ENCODE assay signal across 15 cellular contexts in the genomic region with DNA sequence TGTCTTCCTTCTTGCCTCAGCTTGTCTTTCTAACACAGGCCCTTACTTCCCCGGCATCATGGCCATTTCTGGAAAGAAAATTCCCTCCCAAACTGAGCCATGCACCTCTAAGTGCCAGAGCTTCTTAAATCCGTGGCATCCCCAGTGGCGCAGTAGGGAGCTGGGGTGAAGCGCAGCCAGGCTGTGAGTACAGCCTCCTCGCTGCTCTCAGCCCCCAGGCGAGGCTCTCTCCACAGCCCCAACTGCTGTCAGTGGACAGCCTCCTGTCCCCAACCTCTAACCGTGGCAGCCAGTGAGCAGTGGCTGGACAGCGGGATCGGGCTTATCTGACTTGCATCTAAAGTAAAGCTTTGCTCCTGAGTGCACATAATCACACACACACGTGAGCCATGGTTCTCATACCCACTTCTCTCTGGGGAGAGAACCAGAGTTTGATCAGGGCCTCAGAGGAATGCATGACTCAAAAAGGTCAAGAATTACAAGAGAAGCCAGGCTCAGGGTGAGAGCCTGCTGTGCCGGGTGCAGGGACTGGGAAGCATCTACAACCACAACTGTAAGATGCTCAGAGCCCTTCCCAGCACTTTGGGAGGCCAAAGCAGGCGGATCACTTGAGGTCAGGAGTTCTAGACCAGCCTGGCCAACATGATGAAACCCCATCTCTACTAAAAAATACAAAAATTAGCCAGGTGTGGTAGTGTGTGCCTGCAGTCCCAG. TPM values are rescaled to one million over a fixed set of nuclear protein-coding genes. Genes with fewer than 3 reads are reported as not detected.
DNase-seq lines count a peak whose midpoint lies in the region; ATAC-seq, FAIRE-seq and TF ChIP-seq lines count a peak whose summit lies in the region.
"Had no signal": no experiment of that assay in that cellular context is flagged by ENCODE, and none has a peak within 500 bp of the region (broad histone marks: within the 10 kb centered on the region; RNA-seq: fewer than 3 reads in every experiment).

No MANE protein-coding gene starts in this region.

- peaks cover 3% of the 10 kb centered on the region for H3K27me3 Mint-ChIP-seq in activated naive CD4-positive, alpha-beta T cell treated with anti-CD3 and anti-CD28 coated beads, Interleukin-2, amount 10 ng/mL, durations not matched to agents 7 days and 5 days
- H3K27me3 Mint-ChIP-seq in GM23338 (ENCODE audit: insufficient read depth, low read depth, poor library complexity), result peaks cover 2% of the 10 kb centered on the region
- H3K27me3 Mint-ChIP-seq: effector memory CD8-positive, alpha-beta T cell had no signal

- H3K4me3 ChIP-seq in IMR-90 (ENCODE audit: insufficient read depth, low read depth, low read length) (no peak overlapping the region), H1 (ENCODE audit: extremely low read depth in 1 of 4, insufficient read depth in 2 of 4, low read depth in 3 of 4, low read length in 4 of 4) (no peak overlapping the region), mesodermal cell (ENCODE audit: extremely low read depth, insufficient read depth, low read length, poor library complexity, severe bottlenecking) (no peak overlapping the region), GM23338 (no peak overlapping the region)
- H3K4me3 ChIP-seq: psoas muscle had no signal

- dilution Hi-C loops in IMR-90 (cut with HindIII; ENCODE audit: low sequenced_read_pairs, unreplicated experiment), result no loop called here

- H3K9me2 ChIP-seq in GM23338 (ENCODE audit: insufficient read depth), result no peaks in the 10 kb centered on the region

- H3K23ac ChIP-seq in IMR-90 (ENCODE audit: low read depth, low read length) (no peak overlapping the region), H1 (ENCODE audit: insufficient read length) (no peak overlapping the region)

- no peak for TF ChIP-seq CTCF in AG09319 (IDR thresholded peaks at IDR 0.05; ENCODE audit: low read depth, low read length)
- TF ChIP-seq CTCF in IMR-90 (conservative IDR thresholded peaks at IDR 0.05; ENCODE audit: low read depth, low read length), result no peak
- no peak for TF ChIP-seq CTCF in H1 (IDR thresholded peaks at IDR 0.05; ENCODE audit: control extremely low read depth in 1 of 3, insufficient read depth in 1 of 3, low read depth in 1 of 3, low read length in 3 of 3)
- TF ChIP-seq CTCF in GM23338 (conservative IDR thresholded peaks at IDR 0.05; ENCODE audit: low read depth in 2 of 2), result no peak

- H2BK120ac ChIP-seq in IMR-90 (ENCODE audit: low read depth, low read length) (peak overlapping the region; percentile 64), H1 (replicated peaks; ENCODE audit: low read depth, low read length) (no peak overlapping the region)

- H3K27me3 ChIP-seq in IMR-90 (ENCODE audit: control insufficient read depth, insufficient read depth, low read length) (no peaks in the 10 kb centered on the region), H1 (replicated peaks in 1 of 4; ENCODE audit: control insufficient read depth in 3 of 4, extremely low read depth in 1 of 4, insufficient read depth in 3 of 4, low read length in 3 of 4) (no peaks in the 10 kb centered on the region), GM23338 (ENCODE audit: insufficient read depth) (no peaks in the 10 kb centered on the region)

- no TSS peak for BruUV-seq in IMR-90 (replicated peaks; lab: Mats Ljungman, UMichigan)

- H3K9me3 Mint-ChIP-seq in activated naive CD4-positive, alpha-beta T cell treated with anti-CD3 and anti-CD28 coated beads, Interleukin-2, amount 10 ng/mL, durations not matched to agents 7 days and 5 days, result no peaks in the 10 kb centered on the region
- no peaks in the 10 kb centered on the region; the same call in 2 of the 3 replicates for H3K9me3 Mint-ChIP-seq in GM23338
- H3K9me3 Mint-ChIP-seq: activated T-helper 1 cell treated with anti-CD3 and anti-CD28 coated beads, Interleukin-12 subunit alpha, Interleukin-12 subunit beta, Interleukin-2, Interleukin-4 antibody, amounts not matched to agents 30 ng/mL and 10 ng/mL and 1 ng/mL, durations not matched to agents 14 hours and 24 hours and 36 hours; effector memory CD8-positive, alpha-beta T cell had no signal

- H2BK12ac ChIP-seq in H1 (ENCODE audit: low read depth, low read length), result no peak overlapping the region

- H3K36me3 ChIP-seq in IMR-90 (ENCODE audit: control insufficient read depth, insufficient read depth, low read length) (peaks cover 2% of the 10 kb centered on the region; the same call in 1 of the 2 replicates), H1 (ENCODE audit: control insufficient read depth in 2 of 4, insufficient read depth in 4 of 4, low read length in 3 of 4) (no peaks in the 10 kb centered on the region), mesodermal cell (ENCODE audit: control insufficient read depth, insufficient read depth, low read length) (peaks cover 8% of the 10 kb centered on the region), GM23338 (ENCODE audit: insufficient read depth) (no peaks in the 10 kb centered on the region)

- H3K4ac ChIP-seq in IMR-90 (ENCODE audit: low read depth, low read length) (peak overlapping the region; percentile 44), H1 (replicated peaks; ENCODE audit: insufficient read length, low read depth, low read length) (no peak overlapping the region)

- 67% methylated on average over 3 of the region's 12 CpGs; no CpG with 5 or more reads in 1 of the 2 experiments for WGBS in IMR-90 (ENCODE audit: extremely low coverage in 2 of 2, insufficient read length in 1 of 2), 2 experiments
- 90% methylated on average over 12 of the region's 12 CpGs; no CpG with 5 or more reads in 1 of the 2 experiments for WGBS in H1 (ENCODE audit: extremely low coverage in 1 of 2, insufficient coverage in 1 of 2, insufficient read length in 1 of 2, insufficient replicate concordance in 2 of 2, low coverage in 1 of 2, low lambda C conversion rate in 2 of 2, missing lambda C conversion rate in 1 of 2), 2 experiments
- 85% methylated on average over 9 to 12 of the region's 12 CpGs for WGBS in mesodermal cell (ENCODE audit: insufficient coverage in 2 of 2), 2 experiments

- FAIRE-seq in H1 (lab: Jason Lieb, UNC), result no peak
- FAIRE-seq: kidney had no signal

- peak; percentile 56 for DNase-seq in AG09319 (ENCODE audit: extremely low read depth, low read depth)
- DNase-seq in IMR-90, result peak; percentile 85
- peak in 1 of 2 experiments; percentile 36 for DNase-seq in H1 (ENCODE audit: low read depth in 1 of 2, low spot score in 2 of 2)
- DNase-seq in activated naive CD4-positive, alpha-beta T cell treated with anti-CD3 and anti-CD28 coated beads, Interleukin-2, amount 10 ng/mL, durations not matched to agents 7 days and 5 days, result no peak
- no peak for DNase-seq in GM23338 (ENCODE audit: low spot score)
- DNase-seq: COR-L47; effector memory CD8-positive, alpha-beta T cell; kidney; NCI-H1105; NK-92 treated with Interleukin-12 subunit alpha and Interleukin-12 subunit beta, amount 100 ng/mL, for 24 hours; psoas muscle had no signal

- peaks cover 15% of the 10 kb centered on the region for H3K4me1 ChIP-seq in IMR-90 (ENCODE audit: control insufficient read depth, insufficient read depth, low read length)
- H3K4me1 ChIP-seq in H1 (replicated peaks in 1 of 4; ENCODE audit: control insufficient read depth in 3 of 4, insufficient read depth in 4 of 4, low read length in 3 of 4), result no peaks in the 10 kb centered on the region; a peak in 1 of 7 replicates
- H3K4me1 ChIP-seq in mesodermal cell (ENCODE audit: control insufficient read depth, insufficient read depth, low read length, poor library complexity, severe bottlenecking), result peaks cover 20% of the 10 kb centered on the region
- 0 out of 2 replicates have a peak, but pooled peaks cover 4% of the 10 kb centered on the region for H3K4me1 ChIP-seq in GM23338 (ENCODE audit: insufficient read depth)
- H3K4me1 ChIP-seq: psoas muscle had no signal

- H3K4me3 Mint-ChIP-seq in activated naive CD4-positive, alpha-beta T cell treated with anti-CD3 and anti-CD28 coated beads, Interleukin-2, amount 10 ng/mL, durations not matched to agents 7 days and 5 days, result no peak overlapping the region
- no peak overlapping the region for H3K4me3 Mint-ChIP-seq in GM23338
- H3K4me3 Mint-ChIP-seq: activated T-helper 1 cell treated with anti-CD3 and anti-CD28 coated beads, Interleukin-12 subunit alpha, Interleukin-12 subunit beta, Interleukin-2, Interleukin-4 antibody, amounts not matched to agents 30 ng/mL and 10 ng/mL and 1 ng/mL, durations not matched to agents 14 hours and 24 hours and 36 hours; effector memory CD8-positive, alpha-beta T cell had no signal

- no peak for TF ChIP-seq POLR2A in IMR-90 (IDR thresholded peaks at IDR 0.05; ENCODE audit: low read depth, low read length)
- no peak for TF ChIP-seq POLR2A in H1 (IDR thresholded peaks at IDR 0.05; ENCODE audit: control extremely low read depth in 1 of 2, low read depth in 2 of 2, low read length in 2 of 2)

- peak overlapping the region; percentile 27; the same call in 1 of the 2 replicates for H3K14ac ChIP-seq in IMR-90 (replicated peaks; ENCODE audit: low read depth, low read length)
- H3K14ac ChIP-seq in H1 (ENCODE audit: insufficient read length), result no peak overlapping the region

- H4K5ac ChIP-seq in IMR-90 (ENCODE audit: low read depth, low read length), result no peak overlapping the region
- no peak overlapping the region for H4K5ac ChIP-seq in H1 (ENCODE audit: insufficient read length, low read depth, low read length)

- H2BK20ac ChIP-seq in IMR-90 (ENCODE audit: low read depth, low read length) (peak overlapping the region; percentile 38; the same call in 1 of the 2 replicates), H1 (ENCODE audit: low read length) (no peak overlapping the region)

- no peaks in the 10 kb centered on the region for H3K79me2 ChIP-seq in H1 (ENCODE audit: control insufficient read depth in 1 of 2, insufficient read depth in 2 of 2, low read length in 2 of 2)
- no peaks in the 10 kb centered on the region for H3K79me2 ChIP-seq in GM23338 (replicated peaks; ENCODE audit: insufficient read depth)

- POLR2A ChIA-PET in IMR-90 (lab: Charles Lee; ENCODE audit: unreplicated experiment), result no interaction called here
- POLR2A ChIA-PET in H1 (lab: Charles Lee; ENCODE audit: partially characterized antibody), result interaction anchor here (1.5 kb wide), 1 partner anchor 14 kb away, joined by 3 read pairs; no protein-coding TSS in a partner anchor

- TF ChIP-seq EP300 in H1 (IDR thresholded peaks at IDR 0.05; ENCODE audit: borderline replicate concordance in 1 of 2, low read depth in 2 of 2, low read length in 2 of 2), result no peak

- intact Hi-C loops in IMR-90 (cut with micrococcal nuclease), result loop anchor here (5.0 kb wide), 1 partner anchor 41 kb away; no protein-coding TSS in a partner anchor

- H2AK5ac ChIP-seq in IMR-90 (ENCODE audit: low read depth, low read length), result peak overlapping the region; percentile 52
- no peak overlapping the region for H2AK5ac ChIP-seq in H1 (ENCODE audit: low read depth, low read length)

- peak overlapping the region; percentile 30 for H2AK9ac ChIP-seq in IMR-90 (replicated peaks; ENCODE audit: low read depth, low read length, poor library complexity)

- no peak overlapping the region for H3K4me2 ChIP-seq in IMR-90 (ENCODE audit: low read depth, low read length)
- no peak overlapping the region for H3K4me2 ChIP-seq in H1 (ENCODE audit: insufficient read depth in 1 of 2, low read depth in 2 of 2, low read length in 2 of 2)
- no peak overlapping the region for H3K4me2 ChIP-seq in GM23338

- H4K20me1 ChIP-seq in IMR-90 (ENCODE audit: insufficient read depth, low read length) (no peaks in the 10 kb centered on the region; the same call in 1 of the 2 replicates), H1 (replicated peaks in 1 of 2; ENCODE audit: control insufficient read depth in 1 of 2, insufficient read depth in 2 of 2, low read length in 2 of 2) (peaks cover 0 to 3% of the 10 kb centered on the region in 2 experiments), GM23338 (replicated peaks; ENCODE audit: insufficient read depth) (peaks cover 7% of the 10 kb centered on the region; the same call in 1 of the 2 replicates)

- no peak overlapping the region for H3K18ac ChIP-seq in IMR-90 (ENCODE audit: low read depth, low read length)
- no peak overlapping the region for H3K18ac ChIP-seq in H1 (ENCODE audit: extremely low read depth, low read length)

- peak overlapping the region in 1 of 2 experiments; percentile 12; a peak in 1 of 4 replicates for H4K8ac ChIP-seq in IMR-90 (ENCODE audit: low read depth in 2 of 2, low read length in 2 of 2)
- no peak overlapping the region for H4K8ac ChIP-seq in H1 (ENCODE audit: extremely low read depth, insufficient read depth, low read length)

- no peaks in the 10 kb centered on the region for H3K23me2 ChIP-seq in H1 (ENCODE audit: low read depth, low read length)

- no peaks in the 10 kb centered on the region for H3K36me3 Mint-ChIP-seq in activated naive CD4-positive, alpha-beta T cell treated with anti-CD3 and anti-CD28 coated beads, Interleukin-2, amount 10 ng/mL, durations not matched to agents 7 days and 5 days
- peaks cover 8% of the 10 kb centered on the region; the same call in 2 of the 3 replicates for H3K36me3 Mint-ChIP-seq in GM23338 (ENCODE audit: low read depth)

- H3F3A ChIP-seq in GM23338 (replicated peaks; ENCODE audit: low read depth), result no peaks in the 10 kb centered on the region

- no peak overlapping the region for H3K9ac ChIP-seq in IMR-90 (ENCODE audit: low read depth, low read length)
- no peak overlapping the region for H3K9ac ChIP-seq in H1 (replicated peaks in 1 of 4; ENCODE audit: extremely low read depth in 1 of 4, low read depth in 3 of 4, low read length in 3 of 4)

- CTCF ChIA-PET in IMR-90 (lab: Yijun Ruan, JAX), result interaction anchor here (0.6 kb wide), 1 partner anchor 14 kb away, joined by 3 read pairs; no protein-coding TSS in a partner anchor
- CTCF ChIA-PET in H1 (lab: Charles Lee; ENCODE audit: partially characterized antibody), result interaction anchor here (0.6 to 1.7 kb wide), 4 partner anchors 16 to 128 kb away, joined by 3 to 7 read pairs (median 4); no protein-coding TSS in a partner anchor
- CTCF ChIA-PET in activated naive CD4-positive, alpha-beta T cell treated with anti-CD3 and anti-CD28 coated beads, Interleukin-2, amount 10 ng/mL, durations not matched to agents 7 days and 5 days (lab: Charles Lee), result no interaction called here

- H2BK15ac ChIP-seq in IMR-90 (ENCODE audit: low read depth, low read length) (peak overlapping the region; percentile 9; the same call in 2 of the 3 replicates), H1 (ENCODE audit: low read length) (0 out of 2 replicates have a peak overlapping the region, but pooled peaks have one; percentile 16)

- in situ Hi-C loops in IMR-90 (cut with MboI; ENCODE audit: low sequenced_read_pairs), result no loop called here

- H3K56ac ChIP-seq in IMR-90 (ENCODE audit: extremely low read depth, insufficient read depth, low read length) (no peak overlapping the region), H1 (replicated peaks; ENCODE audit: insufficient read length, low read depth, low read length) (no peak overlapping the region)

- H2BK5ac ChIP-seq in IMR-90 (ENCODE audit: low read depth, low read length, poor library complexity, severe bottlenecking), result no peak overlapping the region
- no peak overlapping the region for H2BK5ac ChIP-seq in H1 (ENCODE audit: low read depth, low read length)

- H3K9me3 ChIP-seq in IMR-90 (ENCODE audit: control insufficient read depth, insufficient read depth, low read length) (no peaks in the 10 kb centered on the region), H1 (ENCODE audit: insufficient read depth in 2 of 2, low read depth in 1 of 2, low read length in 1 of 2) (no peaks in the 10 kb centered on the region), mesodermal cell (ENCODE audit: control insufficient read depth, low read length) (no peaks in the 10 kb centered on the region)
- H3K9me3 ChIP-seq: psoas muscle had no signal

- H3K27ac ChIP-seq in IMR-90 (ENCODE audit: insufficient read depth, low read length) (no peak overlapping the region), H1 (ENCODE audit: low read depth, low read length) (no peak overlapping the region), mesodermal cell (ENCODE audit: low read depth, low read length, severe bottlenecking) (peak overlapping the region; percentile 53), GM23338 (ENCODE audit: low read depth) (no peak overlapping the region)
- H3K27ac ChIP-seq: psoas muscle had no signal

- H2AFZ ChIP-seq in IMR-90 (replicated peaks; ENCODE audit: low read length, poor library complexity) (peak overlapping the region; percentile 58), H1 (ENCODE audit: low read length) (no peak overlapping the region), GM23338 (no peak overlapping the region)

- H4K91ac ChIP-seq in IMR-90 (ENCODE audit: insufficient read depth, low read depth, low read length) (peak overlapping the region; percentile 5; the same call in 1 of the 2 replicates), H1 (replicated peaks; ENCODE audit: insufficient read length, low read length) (no peak overlapping the region)

- H3K4me1 Mint-ChIP-seq in activated naive CD4-positive, alpha-beta T cell treated with anti-CD3 and anti-CD28 coated beads, Interleukin-2, amount 10 ng/mL, durations not matched to agents 7 days and 5 days, result no peaks in the 10 kb centered on the region
- H3K4me1 Mint-ChIP-seq in GM23338, result peaks cover 10% of the 10 kb centered on the region

- H3K79me1 ChIP-seq in IMR-90 (ENCODE audit: low read depth in 1 of 2, low read length in 2 of 2) (peaks cover 0 to 11% of the 10 kb centered on the region in 2 experiments; a peak in 2 of 4 replicates), H1 (ENCODE audit: low read depth, low read length) (no peaks in the 10 kb centered on the region)

- no peak overlapping the region for H3K27ac Mint-ChIP-seq in activated naive CD4-positive, alpha-beta T cell treated with anti-CD3 and anti-CD28 coated beads, Interleukin-2, amount 10 ng/mL, durations not matched to agents 7 days and 5 days
- H3K27ac Mint-ChIP-seq in GM23338, result no peak overlapping the region; the same call in 1 of the 2 replicates
- H3K27ac Mint-ChIP-seq: activated T-helper 1 cell treated with anti-CD3 and anti-CD28 coated beads, Interleukin-12 subunit alpha, Interleukin-12 subunit beta, Interleukin-2, Interleukin-4 antibody, amounts not matched to agents 30 ng/mL and 10 ng/mL and 1 ng/mL, durations not matched to agents 14 hours and 24 hours and 36 hours; effector memory CD8-positive, alpha-beta T cell had no signal

- ATAC-seq in IMR-90 (ENCODE audit: low read depth), result peak; percentile 94
- ATAC-seq in GM18520 (IDR thresholded peaks at IDR 0.05; ENCODE audit: unreplicated experiment), result no peak
- no peak for ATAC-seq in GM23338
- no peak for ATAC-seq in HG03432 (IDR thresholded peaks at IDR 0.05; ENCODE audit: unreplicated experiment)
- ATAC-seq: effector memory CD8-positive, alpha-beta T cell; psoas muscle had no signal

- TF ChIP-seq RAD21 in IMR-90 (IDR thresholded peaks at IDR 0.05; ENCODE audit: low read length) (no peak), H1 (IDR thresholded peaks at IDR 0.05 in 1 of 2, conservative IDR thresholded peaks at IDR 0.05 in 1 of 2; ENCODE audit: low read depth in 2 of 2, low read length in 2 of 2) (no peak)

- peaks cover 12% of the 10 kb centered on the region for H3K9me1 ChIP-seq in IMR-90 (ENCODE audit: insufficient read depth, low read length)

RNA-seq across cellular contexts. Expression of a gene that starts 50.7 kb away (rescaled TPM):
- total RNA-seq in IMR-90 (2012; rRNA removed), result 8.3 and 8.6 TPM in 2 replicates
- 14.3 and 17.0 TPM in 2 replicates for polyA plus RNA-seq in IMR-90 (2012; rRNA removed)
- 7.1 and 7.6 TPM in 2 replicates for polyA plus RNA-seq in IMR-90 (2012; cell fraction: cytosol; rRNA removed)
- 48.0 and 54.3 TPM in 2 replicates for polyA plus RNA-seq in IMR-90 (2012; cell fraction: nucleus; rRNA removed; ENCODE audit: low replicate concordance)
- total RNA-seq in H1 (2021; fragmentation: NEBNext Ultra II Directional; extraction: Animal tissue kit (Norgen Biotek cat#: 25700)), result 29.3 and 29.4 TPM in 2 replicates
- polyA plus RNA-seq in H1 (2011; rRNA removed), result 33.1 and 45.9 TPM in 2 replicates
- polyA plus RNA-seq in H1 (2011; cell fraction: cytosol; rRNA removed), result 27.8 TPM
- 87.1 TPM for polyA plus RNA-seq in H1 (2011; cell fraction: nucleus; rRNA removed)
- polyA plus RNA-seq in H1 (2012, experiment 1 of 2), result 20.0 to 23.2 TPM (median 21.2 TPM) in 4 replicates
- polyA plus RNA-seq in H1 (2012, experiment 2 of 2), result 19.3 TPM
- 18.7 TPM for polyA plus RNA-seq in H1 (2013, experiment 1 of 2)
- 20.6 TPM for polyA plus RNA-seq in H1 (2013, experiment 2 of 2)
- polyA minus RNA-seq in H1 (2011; rRNA and poly(A)+ RNA removed), result 53.5 and 60.7 TPM in 2 replicates
- 20.0 TPM for polyA minus RNA-seq in H1 (2011; cell fraction: cytosol; rRNA and poly(A)+ RNA removed)
- 39.1 TPM for polyA minus RNA-seq in H1 (2011; cell fraction: nucleus; rRNA and poly(A)+ RNA removed)
- 8.6 TPM for polyA plus RNA-seq in mesodermal cell (2013, experiment 1 of 2)
- 7.5 TPM for polyA plus RNA-seq in mesodermal cell (2013, experiment 2 of 2)
- total RNA-seq in GM23338 (2014; rRNA removed; shearing (Covaris generic)), result 25.8 and 26.3 TPM in 2 replicates
- polyA plus RNA-seq in GM23338 (2016; fragmentation: Nextera tagmentation; extraction: Ambion mirVana), result 23.6 and 25.4 TPM in 2 replicates

Comparison
In these comparisons a context has a peak if more than half of its experiments do, and no peak if none do; other contexts are left out.
1. DNase-seq: peak in AG09319 (single experiment) and IMR-90 (single experiment); none in activated naive CD4-positive, alpha-beta T cell treated with anti-CD3 and anti-CD28 coated beads, Interleukin-2, amount 10 ng/mL, durations not matched to agents 7 days and 5 days (single experiment) and GM23338 (single experiment).